In the genomic region with DNA sequence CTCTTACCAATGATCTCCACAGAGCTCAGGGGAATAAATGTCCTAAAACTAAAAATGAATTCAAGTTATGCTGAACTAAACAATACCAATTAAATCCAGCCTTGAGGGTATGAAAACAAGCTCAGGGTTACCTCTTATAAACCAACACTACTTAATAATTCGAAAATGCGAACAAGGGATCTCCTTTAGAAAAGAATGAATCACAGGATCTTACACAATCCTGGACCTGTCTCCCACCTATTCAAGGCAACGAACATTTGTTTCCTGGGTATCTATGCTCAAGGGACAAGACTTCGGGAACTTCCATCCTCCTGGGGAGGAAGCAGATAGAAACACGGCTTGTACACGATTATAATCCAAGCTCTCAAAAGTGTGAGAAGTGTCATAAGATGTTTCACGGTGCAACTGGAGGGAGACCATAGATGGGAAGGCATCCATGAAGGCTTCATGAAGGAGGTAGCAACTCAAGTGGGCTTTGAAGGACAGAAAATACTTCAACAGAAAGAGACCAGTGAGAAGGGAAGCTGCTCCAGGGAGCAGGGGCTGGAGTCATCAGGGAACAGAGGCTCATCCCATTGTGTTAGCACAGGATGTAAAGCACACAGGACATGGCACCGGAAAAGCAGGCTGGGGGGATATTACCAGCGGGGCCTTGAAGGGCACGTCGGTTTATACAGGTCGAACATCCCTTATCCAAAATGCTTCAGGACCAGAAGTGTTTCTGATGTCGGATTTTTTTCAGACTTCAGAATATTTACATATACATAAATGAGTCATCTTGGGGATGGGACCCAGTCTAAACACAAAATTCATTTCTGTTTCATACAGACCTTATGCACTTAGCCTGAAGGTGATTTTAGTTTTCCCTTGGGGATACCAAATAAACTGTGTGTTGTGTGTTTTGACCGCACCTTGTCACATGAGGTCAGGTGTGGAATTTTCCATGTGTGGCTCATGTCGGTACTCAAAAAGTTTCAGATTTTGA, we compare ENCODE assay signal across 13 cellular contexts.
A peak's percentile ranks its signal among the peaks of the same experiment; 100 is the strongest.
DNase-seq lines count a peak whose midpoint lies in the region; ATAC-seq and TF ChIP-seq lines count a peak whose summit lies in the region.
"Had no signal": no experiment of that assay in that cellular context is flagged by ENCODE, and none has a peak within 500 bp of the region (broad histone marks: within the 10 kb centered on the region; RNA-seq: fewer than 3 reads in every experiment).

No MANE protein-coding gene starts in this region.

- peaks cover 78% of the 10 kb centered on the region for H3K36me3 Mint-ChIP-seq in stimulated activated memory B cell treated with anti-CD40 and anti-IgM and Interleukin-4, amounts not matched to agents 10 μg/mL and 1 μg/mL and 100 μg/mL, for 72 hours
- H3K36me3 Mint-ChIP-seq: activated naive CD8-positive, alpha-beta T cell treated with anti-CD3 and anti-CD28 coated beads, Interleukin-2, amount 10 ng/mL, durations not matched to agents 7 days and 5 days had no signal

- DNase-seq in DMS53 (lab: John Stamatoyannopoulos, UW) (peak; percentile 23), DMS53 treated with DMSO at 0.1 percent for 48 hours (lab: John Stamatoyannopoulos, UW; ENCODE audit: unreplicated experiment) (no peak), epithelial cell of esophagus (ENCODE audit: low read depth) (peak; percentile 80), NCI-H1694 (lab: John Stamatoyannopoulos, UW) (no peak)
- no peak for DNase-seq in activated CD8-positive, alpha-beta memory T cell treated with anti-CD3 and anti-CD28 coated beads for 24 hours
- DNase-seq: activated CD8-positive, alpha-beta T cell treated with anti-CD3 and anti-CD28 coated beads for 36 hours; activated naive CD8-positive, alpha-beta T cell treated with anti-CD3 and anti-CD28 coated beads, Interleukin-2, amount 10 ng/mL, durations not matched to agents 7 days and 5 days; Karpas-422; mucosa of descending colon; T-helper 2 cell had no signal

- no peaks in the 10 kb centered on the region for H3K9me3 Mint-ChIP-seq in stimulated activated memory B cell treated with anti-CD40 and anti-IgM and Interleukin-4, amounts not matched to agents 10 μg/mL and 1 μg/mL and 100 μg/mL, for 72 hours
- H3K9me3 Mint-ChIP-seq: activated CD8-positive, alpha-beta T cell treated with anti-CD3 and anti-CD28 coated beads for 36 hours had no signal

- ATAC-seq in HG03565 (IDR thresholded peaks at IDR 0.05; ENCODE audit: unreplicated experiment), result peak; percentile 78
- ATAC-seq in stimulated activated memory B cell treated with anti-CD40 and anti-IgM and Interleukin-4, amounts not matched to agents 10 μg/mL and 1 μg/mL and 100 μg/mL, for 72 hours, result peak; percentile 79
- no peak for ATAC-seq in HG02970 (IDR thresholded peaks at IDR 0.05; ENCODE audit: low FRiP score, unreplicated experiment)
- ATAC-seq: activated CD8-positive, alpha-beta T cell treated with anti-CD3 and anti-CD28 coated beads for 36 hours; mucosa of descending colon had no signal

- peak overlapping the region; percentile 31 for H3K27ac Mint-ChIP-seq in stimulated activated memory B cell treated with anti-CD40 and anti-IgM and Interleukin-4, amounts not matched to agents 10 μg/mL and 1 μg/mL and 100 μg/mL, for 72 hours
- H3K27ac Mint-ChIP-seq: activated CD8-positive, alpha-beta T cell treated with anti-CD3 and anti-CD28 coated beads for 36 hours; activated naive CD8-positive, alpha-beta T cell treated with anti-CD3 and anti-CD28 coated beads, Interleukin-2, amount 10 ng/mL, durations not matched to agents 7 days and 5 days had no signal

- peaks cover 57% of the 10 kb centered on the region for H3K4me1 Mint-ChIP-seq in stimulated activated memory B cell treated with anti-CD40 and anti-IgM and Interleukin-4, amounts not matched to agents 10 μg/mL and 1 μg/mL and 100 μg/mL, for 72 hours

- H3K27me3 Mint-ChIP-seq in stimulated activated memory B cell treated with anti-CD40 and anti-IgM and Interleukin-4, amounts not matched to agents 10 μg/mL and 1 μg/mL and 100 μg/mL, for 72 hours, result no peaks in the 10 kb centered on the region

- no peak for TF ChIP-seq CTCF in epithelial cell of esophagus (IDR thresholded peaks at IDR 0.05; ENCODE audit: insufficient read depth, low read depth, low read length, missing control alignments)

- no peak overlapping the region for H3K4me3 ChIP-seq in epithelial cell of esophagus (ENCODE audit: low read length)
- H3K4me3 ChIP-seq: mucosa of descending colon had no signal

- peak overlapping the region; percentile 16 for H3K4me3 Mint-ChIP-seq in stimulated activated memory B cell treated with anti-CD40 and anti-IgM and Interleukin-4, amounts not matched to agents 10 μg/mL and 1 μg/mL and 100 μg/mL, for 72 hours
- H3K4me3 Mint-ChIP-seq: activated CD8-positive, alpha-beta T cell treated with anti-CD3 and anti-CD28 coated beads for 36 hours; activated naive CD8-positive, alpha-beta T cell treated with anti-CD3 and anti-CD28 coated beads, Interleukin-2, amount 10 ng/mL, durations not matched to agents 7 days and 5 days had no signal

Comparison
In these comparisons a context has a peak if more than half of its experiments do, and no peak if none do; other contexts are left out.
1. DNase-seq: peak in DMS53 (single experiment) and epithelial cell of esophagus (single experiment); none in DMS53 treated with DMSO at 0.1 percent for 48 hours (single experiment), activated CD8-positive, alpha-beta memory T cell treated with anti-CD3 and anti-CD28 coated beads for 24 hours (single experiment) and NCI-H1694 (single experiment).